ENCODE assay signal across 1 cellular context in the genomic region with DNA sequence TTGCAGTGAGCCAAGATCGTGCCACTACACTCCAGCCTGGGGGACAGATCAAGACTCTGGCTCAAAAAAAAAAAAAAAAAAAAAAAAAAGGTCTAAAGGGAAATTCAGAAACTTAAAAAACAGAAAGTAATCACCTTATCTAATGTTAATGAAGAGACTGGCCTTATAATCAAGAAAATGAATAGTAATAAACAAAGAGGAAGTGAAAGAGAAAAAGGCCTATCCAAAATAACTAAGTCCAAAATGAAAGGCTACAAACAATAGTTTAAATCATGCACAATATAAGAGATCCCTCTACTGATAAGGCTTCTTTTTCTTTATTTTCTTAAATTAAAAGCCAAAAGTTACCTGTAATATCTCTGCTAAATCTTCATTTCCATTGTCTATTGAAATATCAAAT.
TF ChIP-seq lines count a peak whose summit lies in the region.

No MANE protein-coding gene starts in this region.

TF ChIP-seq in GM12878, 131 proteins besides CTCF, POLR2A, EP300 and RAD21 (continued from another document):
- 0 out of 2 replicates have a peak, but pooled peaks have one; percentile 30 for TF ChIP-seq RELB (IDR thresholded peaks at IDR 0.05; ENCODE audit: low read depth)
- no peak for TF ChIP-seq TBL1XR1 (IDR thresholded peaks at IDR 0.05; ENCODE audit: low read depth, low read length)
- no peak for TF ChIP-seq IRF4 (IDR thresholded peaks at IDR 0.05; ENCODE audit: low read depth, low read length)
- TF ChIP-seq NR2C2 (IDR thresholded peaks at IDR 0.05; ENCODE audit: borderline replicate concordance, control insufficient read depth, insufficient read length, low read depth), result no peak
- TF ChIP-seq CREM (IDR thresholded peaks at IDR 0.05; ENCODE audit: low read depth), result no peak
- TF ChIP-seq MTA2 (IDR thresholded peaks at IDR 0.05; ENCODE audit: low read depth), result peak; percentile 81
- no peak for TF ChIP-seq MTA3 (IDR thresholded peaks at IDR 0.05; ENCODE audit: borderline replicate concordance, low read length)
- TF ChIP-seq, protein P1, sequence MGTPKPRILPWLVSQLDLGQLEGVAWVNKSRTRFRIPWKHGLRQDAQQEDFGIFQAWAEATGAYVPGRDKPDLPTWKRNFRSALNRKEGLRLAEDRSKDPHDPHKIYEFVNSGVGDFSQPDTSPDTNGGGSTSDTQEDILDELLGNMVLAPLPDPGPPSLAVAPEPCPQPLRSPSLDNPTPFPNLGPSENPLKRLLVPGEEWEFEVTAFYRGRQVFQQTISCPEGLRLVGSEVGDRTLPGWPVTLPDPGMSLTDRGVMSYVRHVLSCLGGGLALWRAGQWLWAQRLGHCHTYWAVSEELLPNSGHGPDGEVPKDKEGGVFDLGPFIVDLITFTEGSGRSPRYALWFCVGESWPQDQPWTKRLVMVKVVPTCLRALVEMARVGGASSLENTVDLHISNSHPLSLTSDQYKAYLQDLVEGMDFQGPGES (IDR thresholded peaks at IDR 0.05), result no peak
- TF ChIP-seq MEF2A (IDR thresholded peaks at IDR 0.05; ENCODE audit: insufficient read depth, low read depth, low read length), result no peak
- TF ChIP-seq ATF7 (IDR thresholded peaks at IDR 0.05; ENCODE audit: low read depth), result 0 out of 2 replicates have a peak, but pooled peaks have one; percentile 25
- TF ChIP-seq SMAD1 (IDR thresholded peaks at IDR 0.05; ENCODE audit: low read depth, partially characterized antibody), result no peak
- no peak for TF ChIP-seq MYC (IDR thresholded peaks at IDR 0.05; ENCODE audit: insufficient read depth, insufficient read length, insufficient replicate concordance, low read length, severe bottlenecking)
- TF ChIP-seq USF1 (IDR thresholded peaks at IDR 0.05; ENCODE audit: borderline replicate concordance, extremely low read length, insufficient read depth, low read depth, low read length), result no peak
- TF ChIP-seq ZNF384 (IDR thresholded peaks at IDR 0.05; ENCODE audit: borderline replicate concordance, low read depth, low read length), result peak; percentile 62
- no peak for TF ChIP-seq SMAD5 (IDR thresholded peaks at IDR 0.05; ENCODE audit: low read depth)
- TF ChIP-seq IRF5 (IDR thresholded peaks at IDR 0.05; ENCODE audit: borderline replicate concordance), result no peak
- TF ChIP-seq, protein P2, sequence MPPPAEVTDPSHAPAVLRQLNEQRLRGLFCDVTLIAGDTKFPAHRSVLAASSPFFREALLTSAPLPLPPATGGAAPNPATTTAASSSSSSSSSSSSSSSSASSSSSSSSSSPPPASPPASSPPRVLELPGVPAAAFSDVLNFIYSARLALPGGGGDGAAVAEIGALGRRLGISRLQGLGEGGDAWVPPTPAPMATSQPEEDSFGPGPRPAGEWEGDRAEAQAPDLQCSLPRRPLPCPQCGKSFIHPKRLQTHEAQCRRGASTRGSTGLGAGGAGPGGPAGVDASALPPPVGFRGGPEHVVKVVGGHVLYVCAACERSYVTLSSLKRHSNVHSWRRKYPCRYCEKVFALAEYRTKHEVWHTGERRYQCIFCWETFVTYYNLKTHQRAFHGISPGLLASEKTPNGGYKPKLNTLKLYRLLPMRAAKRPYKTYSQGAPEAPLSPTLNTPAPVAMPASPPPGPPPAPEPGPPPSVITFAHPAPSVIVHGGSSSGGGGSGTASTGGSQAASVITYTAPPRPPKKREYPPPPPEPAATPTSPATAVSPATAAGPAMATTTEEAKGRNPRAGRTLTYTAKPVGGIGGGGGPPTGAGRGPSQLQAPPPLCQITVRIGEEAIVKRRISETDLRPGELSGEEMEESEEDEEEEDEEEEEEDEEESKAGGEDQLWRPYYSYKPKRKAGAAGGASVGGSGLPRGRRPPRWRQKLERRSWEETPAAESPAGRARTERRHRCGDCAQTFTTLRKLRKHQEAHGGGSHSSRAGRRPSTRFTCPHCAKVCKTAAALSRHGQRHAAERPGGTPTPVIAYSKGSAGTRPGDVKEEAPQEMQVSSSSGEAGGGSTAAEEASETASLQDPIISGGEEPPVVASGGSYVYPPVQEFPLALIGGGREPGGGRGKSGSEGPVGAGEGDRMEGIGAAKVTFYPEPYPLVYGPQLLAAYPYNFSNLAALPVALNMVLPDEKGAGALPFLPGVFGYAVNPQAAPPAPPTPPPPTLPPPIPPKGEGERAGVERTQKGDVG (CRISPR knock-in tag; IDR thresholded peaks at IDR 0.05), result no peak
- no peak for TF ChIP-seq NFYA (IDR thresholded peaks at IDR 0.05; ENCODE audit: borderline replicate concordance, low read depth, low read length)
- no peak for TF ChIP-seq CHD1 (IDR thresholded peaks at IDR 0.05; ENCODE audit: low read depth, low read length)
- no peak for TF ChIP-seq HDAC6 (IDR thresholded peaks at IDR 0.05; ENCODE audit: unreplicated experiment)
- TF ChIP-seq PML (IDR thresholded peaks at IDR 0.05; ENCODE audit: low read length), result no peak
- no peak for TF ChIP-seq BRCA1 (IDR thresholded peaks at IDR 0.05; ENCODE audit: low read depth, low read length)
- no peak for TF ChIP-seq ZNF217 (IDR thresholded peaks at IDR 0.05)
- TF ChIP-seq SMC3 (IDR thresholded peaks at IDR 0.05; ENCODE audit: borderline replicate concordance, low read length), result no peak
- no peak for TF ChIP-seq POLR2AphosphoS2 (IDR thresholded peaks at IDR 0.05; ENCODE audit: low read depth, low read length)
- peak; percentile 47 for TF ChIP-seq JUNB (IDR thresholded peaks at IDR 0.05)
- TF ChIP-seq RBBP5 (conservative IDR thresholded peaks at IDR 0.05), result no peak
- TF ChIP-seq SPI1 (IDR thresholded peaks at IDR 0.05; ENCODE audit: borderline replicate concordance, insufficient read depth, low read depth, low read length), result peak; percentile 90
- TF ChIP-seq NKRF (conservative IDR thresholded peaks at IDR 0.05), result no peak
- no peak for TF ChIP-seq TARDBP (IDR thresholded peaks at IDR 0.05; ENCODE audit: borderline replicate concordance)
- no peak for TF ChIP-seq HDAC2 (IDR thresholded peaks at IDR 0.05)
- no peak for TF ChIP-seq BCL11A (IDR thresholded peaks at IDR 0.05; ENCODE audit: low read depth, low read length)
- TF ChIP-seq BCLAF1 (IDR thresholded peaks at IDR 0.05), result no peak
- no peak for TF ChIP-seq POU2F2 (IDR thresholded peaks at IDR 0.05; ENCODE audit: borderline replicate concordance, low read depth, low read length)
- no peak for TF ChIP-seq ZBTB40 (IDR thresholded peaks at IDR 0.05; ENCODE audit: borderline replicate concordance)
- TF ChIP-seq EGR1 (IDR thresholded peaks at IDR 0.05; ENCODE audit: borderline replicate concordance in 1 of 2, low read depth in 2 of 2, low read length in 2 of 2), result no peak
- no peak for TF ChIP-seq RUNX3 (IDR thresholded peaks at IDR 0.05; ENCODE audit: low read length)
- TF ChIP-seq RFX5 (IDR thresholded peaks at IDR 0.05; ENCODE audit: low read depth, low read length), result no peak
- TF ChIP-seq MYB (IDR thresholded peaks at IDR 0.05; ENCODE audit: borderline replicate concordance, low read depth, low read length), result no peak
